In genomic region chr5:131996210-131997025, GRCh38 we compare ENCODE assay signal across 1 cellular context.
TF ChIP-seq lines count a peak whose summit lies in the region.

No MANE protein-coding gene starts in this region.

TF ChIP-seq in K562, 482 proteins besides CTCF, POLR2A, EP300 and RAD21 (continued from another document and continues in another):
- TF ChIP-seq THRA (IDR thresholded peaks at IDR 0.05) (no peak), ZBTB26 (CRISPR knock-in tag; IDR thresholded peaks at IDR 0.05) (no peak), SREBF2 (CRISPR knock-in tag; IDR thresholded peaks at IDR 0.05) (no peak), SMAD4 (CRISPR knock-in tag; conservative IDR thresholded peaks at IDR 0.05) (peak; percentile 88), SFPQ (IDR thresholded peaks at IDR 0.05; ENCODE audit: low read depth, low read length) (no peak), NR3C1 (CRISPR knock-in tag; IDR thresholded peaks at IDR 0.05) (no peak), XRCC5 (IDR thresholded peaks at IDR 0.05; ENCODE audit: low read depth, low read length) (no peak), ATF2 (CRISPR knock-in tag; IDR thresholded peaks at IDR 0.05) (no peak), ZNF586 (CRISPR knock-in tag; conservative IDR thresholded peaks at IDR 0.05) (no peak), CUX1 (CRISPR knock-in tag; IDR thresholded peaks at IDR 0.05) (no peak), TAF1 (IDR thresholded peaks at IDR 0.05; ENCODE audit: control insufficient read depth, extremely low read depth, insufficient read depth, low read length, severe bottlenecking) (no peak), ZNF280A (IDR thresholded peaks at IDR 0.05; ENCODE audit: low read depth, partially characterized antibody) (no peak), ETS1 (conservative IDR thresholded peaks at IDR 0.05; ENCODE audit: control insufficient read depth, low read depth, low read length) (no peak), SNRNP70 (optimal IDR thresholded peaks at IDR 0.05; ENCODE audit: low read depth, low read length) (no peak), ATF3 (IDR thresholded peaks at IDR 0.05) (no peak; the same call in 1 of the 2 replicates), ATF3 (CRISPR knock-in tag; conservative IDR thresholded peaks at IDR 0.05) (no peak), DEAF1 (CRISPR knock-in tag; IDR thresholded peaks at IDR 0.05) (no peak), MTF1 (CRISPR knock-in tag; IDR thresholded peaks at IDR 0.05; ENCODE audit: borderline replicate concordance) (no peak), FOS (IDR thresholded peaks at IDR 0.05; ENCODE audit: extremely low read depth, insufficient read length) (no peak), HLTF (IDR thresholded peaks at IDR 0.05) (no peak), MNT (conservative IDR thresholded peaks at IDR 0.05) (peak in 1 of 2 experiments; percentile 93; a peak in 3 of 4 replicates), ZNF695 (CRISPR knock-in tag; IDR thresholded peaks at IDR 0.05) (no peak), ZFP91 (CRISPR knock-in tag; IDR thresholded peaks at IDR 0.05) (no peak), ZNF79 (CRISPR knock-in tag; IDR thresholded peaks at IDR 0.05; ENCODE audit: low read depth) (no peak), E2F4 (CRISPR knock-in tag; IDR thresholded peaks at IDR 0.05; ENCODE audit: low read depth) (no peak), ERF (CRISPR knock-in tag; IDR thresholded peaks at IDR 0.05) (no peak), RUNX1 (IDR thresholded peaks at IDR 0.05; ENCODE audit: low read depth) (no peak), FOXK1 (CRISPR knock-in tag; IDR thresholded peaks at IDR 0.05; ENCODE audit: borderline replicate concordance) (no peak), CHD1 (IDR thresholded peaks at IDR 0.05; ENCODE audit: low read length) (no peak), CHCHD3 (CRISPR knock-in tag; IDR thresholded peaks at IDR 0.05) (no peak)
